ENCODE assay signal across 14 cellular contexts in genomic region chr1:92972413-92973129, GRCh38. TPM values are rescaled to one million over a fixed set of nuclear protein-coding genes. Genes with fewer than 3 reads are reported as not detected.
DNase-seq lines count a peak whose midpoint lies in the region; ATAC-seq and TF ChIP-seq lines count a peak whose summit lies in the region.
"Had no signal": no experiment of that assay in that cellular context is flagged by ENCODE, and none has a peak within 500 bp of the region (broad histone marks: within the 10 kb centered on the region; RNA-seq: fewer than 3 reads in every experiment).

No MANE protein-coding gene starts in this region.

- H3K4me2 ChIP-seq in OCI-LY1 (ENCODE audit: low read length), result peak overlapping the region; percentile 57

- CTCF ChIA-PET in activated CD8-positive, alpha-beta memory T cell treated with anti-CD3 and anti-CD28 coated beads, Interleukin-2, amount 10 ng/mL, durations not matched to agents 7 days and 5 days (lab: Charles Lee), result interaction anchor here (5.3 to 23.6 kb wide), 2 partner anchors 13 to 17 kb away, joined by 39 to 483 read pairs; partner anchors contain the start of gene DIPK1A

- no peak for DNase-seq in activated CD8-positive, alpha-beta memory T cell treated with anti-CD3 and anti-CD28 coated beads, Interleukin-2, amount 10 ng/mL, durations not matched to agents 7 days and 5 days
- no peak for DNase-seq in activated CD8-positive, alpha-beta memory T cell treated with anti-CD3 and anti-CD28 coated beads, Interleukin-2, amount 50 U/mL, for 4 hours
- DNase-seq in activated naive CD8-positive, alpha-beta T cell treated with anti-CD3 and anti-CD28 coated beads, Interleukin-2, amount 50 U/mL, for 24 hours, result no peak
- no peak for DNase-seq in spleen
- no peak for DNase-seq in stimulated activated naive CD8-positive, alpha-beta T cell treated with anti-CD3 and anti-CD28 coated beads, Interleukin-15, amount 100 ng/mL, for 72 hours
- DNase-seq: NCI-H146; NCI-H510A treated with DMSO at 0.1 percent for 48 hours; sigmoid colon; stimulated activated naive CD4-positive, alpha-beta T cell treated with Interleukin-2 at 50 U/mL for 16 hours had no signal

- H3K4me1 ChIP-seq in OCI-LY1 (ENCODE audit: insufficient read depth, low read length, severe bottlenecking) (peaks cover 90% of the 10 kb centered on the region), spleen (peaks cover 21 to 84% (median 64%) of the 10 kb centered on the region in 6 donors)
- H3K4me1 ChIP-seq: sigmoid colon had no signal

- no peak overlapping the region for H3K4me3 Mint-ChIP-seq in activated CD8-positive, alpha-beta memory T cell treated with anti-CD3 and anti-CD28 coated beads, Interleukin-2, amount 10 ng/mL, durations not matched to agents 7 days and 5 days
- no peak overlapping the region for H3K4me3 Mint-ChIP-seq in activated naive CD8-positive, alpha-beta T cell treated with anti-CD3 and anti-CD28 coated beads, Interleukin-2, amount 50 U/mL, for 24 hours
- H3K4me3 Mint-ChIP-seq in stimulated activated naive CD8-positive, alpha-beta T cell treated with anti-CD3 and anti-CD28 coated beads, Interleukin-15, amount 100 ng/mL, for 72 hours, result peak overlapping the region in 1 of 2 donors; percentile 62
- H3K4me3 Mint-ChIP-seq: activated naive CD4-positive, alpha-beta T cell treated with anti-CD3 and anti-CD28 coated beads, Interleukin-2, amount 50 U/mL, for 24 hours had no signal

- no peak for ATAC-seq in activated CD8-positive, alpha-beta memory T cell treated with anti-CD3 and anti-CD28 coated beads, Interleukin-2, amount 10 ng/mL, durations not matched to agents 7 days and 5 days
- no peak for ATAC-seq in activated naive CD8-positive, alpha-beta T cell treated with anti-CD3 and anti-CD28 coated beads, Interleukin-2, amount 50 U/mL, for 24 hours
- ATAC-seq in GM21526 (IDR thresholded peaks at IDR 0.05; ENCODE audit: low FRiP score, unreplicated experiment) (no peak), HG03439 (IDR thresholded peaks at IDR 0.05; ENCODE audit: unreplicated experiment) (no peak)
- no peak for ATAC-seq in stimulated activated naive CD8-positive, alpha-beta T cell treated with anti-CD3 and anti-CD28 coated beads, Interleukin-15, amount 100 ng/mL, for 72 hours

- H3F3A ChIP-seq in OCI-LY1 (ENCODE audit: insufficient read depth, low read length), result peaks cover 40% of the 10 kb centered on the region

- no peaks in the 10 kb centered on the region for H3K79me2 ChIP-seq in OCI-LY1 (ENCODE audit: insufficient read depth, low read length)

- 36 to 93% (median 56%) methylated on average over 1 of the region's 1 CpG for WGBS in spleen, 5 donors

- peaks cover 3% of the 10 kb centered on the region for H3K36me3 Mint-ChIP-seq in activated CD8-positive, alpha-beta memory T cell treated with anti-CD3 and anti-CD28 coated beads, Interleukin-2, amount 10 ng/mL, durations not matched to agents 7 days and 5 days
- H3K36me3 Mint-ChIP-seq in activated naive CD8-positive, alpha-beta T cell treated with anti-CD3 and anti-CD28 coated beads, Interleukin-2, amount 50 U/mL, for 24 hours (ENCODE audit: low read depth), result no peaks in the 10 kb centered on the region
- H3K36me3 Mint-ChIP-seq: activated naive CD4-positive, alpha-beta T cell treated with anti-CD3 and anti-CD28 coated beads, Interleukin-2, amount 50 U/mL, for 24 hours had no signal

- no peaks in the 10 kb centered on the region for H3K27me3 ChIP-seq in OCI-LY1 (ENCODE audit: insufficient read depth, low read length)
- no peaks in the 10 kb centered on the region for H3K27me3 ChIP-seq in spleen (replicated peaks in 1 of 7)
- H3K27me3 ChIP-seq: cardiac muscle cell, sigmoid colon had no signal

- H3K9ac ChIP-seq in OCI-LY1 (ENCODE audit: low read length), result peak overlapping the region; percentile 33; the same call in 1 of the 2 replicates

- H3K9me3 Mint-ChIP-seq in activated CD8-positive, alpha-beta memory T cell treated with anti-CD3 and anti-CD28 coated beads, Interleukin-2, amount 10 ng/mL, durations not matched to agents 7 days and 5 days (ENCODE audit: low read depth), result no peaks in the 10 kb centered on the region
- H3K9me3 Mint-ChIP-seq in activated naive CD8-positive, alpha-beta T cell treated with anti-CD3 and anti-CD28 coated beads, Interleukin-2, amount 50 U/mL, for 24 hours, result no peaks in the 10 kb centered on the region
- H3K9me3 Mint-ChIP-seq in stimulated activated naive CD8-positive, alpha-beta T cell treated with anti-CD3 and anti-CD28 coated beads, Interleukin-15, amount 100 ng/mL, for 72 hours, result no peaks in the 10 kb centered on the region
- H3K9me3 Mint-ChIP-seq: activated naive CD4-positive, alpha-beta T cell treated with anti-CD3 and anti-CD28 coated beads, Interleukin-2, amount 50 U/mL, for 24 hours had no signal

- H3K27me3 Mint-ChIP-seq in activated CD8-positive, alpha-beta memory T cell treated with anti-CD3 and anti-CD28 coated beads, Interleukin-2, amount 10 ng/mL, durations not matched to agents 7 days and 5 days, result no peaks in the 10 kb centered on the region
- H3K27me3 Mint-ChIP-seq in activated naive CD8-positive, alpha-beta T cell treated with anti-CD3 and anti-CD28 coated beads, Interleukin-2, amount 50 U/mL, for 24 hours, result no peaks in the 10 kb centered on the region
- no peaks in the 10 kb centered on the region for H3K27me3 Mint-ChIP-seq in stimulated activated naive CD8-positive, alpha-beta T cell treated with anti-CD3 and anti-CD28 coated beads, Interleukin-15, amount 100 ng/mL, for 72 hours
- H3K27me3 Mint-ChIP-seq: activated naive CD4-positive, alpha-beta T cell treated with anti-CD3 and anti-CD28 coated beads, Interleukin-2, amount 50 U/mL, for 24 hours had no signal

- H3K4me3 ChIP-seq in OCI-LY1 (ENCODE audit: low read depth, low read length, poor library complexity, severe bottlenecking) (peak overlapping the region; percentile 37), spleen (no peak overlapping the region)
- H3K4me3 ChIP-seq: cardiac muscle cell, sigmoid colon had no signal

- TF ChIP-seq CTCF in OCI-LY1 (IDR thresholded peaks at IDR 0.05; ENCODE audit: low read length) (no peak), spleen (IDR thresholded peaks at IDR 0.05 in 8 of 11, conservative IDR thresholded peaks at IDR 0.05 in 3 of 11) (no peak)

- no peak overlapping the region for H2AFZ ChIP-seq in OCI-LY1 (ENCODE audit: low read length)

- H3K9me2 ChIP-seq in OCI-LY1 (ENCODE audit: low read depth, low read length), result no peaks in the 10 kb centered on the region

- peak overlapping the region; percentile 71 for H3K27ac Mint-ChIP-seq in activated CD8-positive, alpha-beta memory T cell treated with anti-CD3 and anti-CD28 coated beads, Interleukin-2, amount 10 ng/mL, durations not matched to agents 7 days and 5 days
- peak overlapping the region; percentile 89 for H3K27ac Mint-ChIP-seq in activated naive CD8-positive, alpha-beta T cell treated with anti-CD3 and anti-CD28 coated beads, Interleukin-2, amount 50 U/mL, for 24 hours
- peak overlapping the region in 1 of 2 donors; percentile 1 for H3K27ac Mint-ChIP-seq in stimulated activated naive CD8-positive, alpha-beta T cell treated with anti-CD3 and anti-CD28 coated beads, Interleukin-15, amount 100 ng/mL, for 72 hours

- no peak for TF ChIP-seq POLR2A in spleen (IDR thresholded peaks at IDR 0.05)

- H3K27ac ChIP-seq in OCI-LY1 (ENCODE audit: low read depth, low read length, poor library complexity, severe bottlenecking), result peak overlapping the region; percentile 99
- peak overlapping the region in 5 of 8 donors; percentile 35 to 90 (median 81) for H3K27ac ChIP-seq in spleen
- H3K27ac ChIP-seq: cardiac muscle cell, sigmoid colon had no signal

- H3K4me1 Mint-ChIP-seq in activated CD8-positive, alpha-beta memory T cell treated with anti-CD3 and anti-CD28 coated beads, Interleukin-2, amount 10 ng/mL, durations not matched to agents 7 days and 5 days, result peaks cover 54% of the 10 kb centered on the region
- H3K4me1 Mint-ChIP-seq in activated naive CD8-positive, alpha-beta T cell treated with anti-CD3 and anti-CD28 coated beads, Interleukin-2, amount 50 U/mL, for 24 hours, result peaks cover 83% of the 10 kb centered on the region
- H3K4me1 Mint-ChIP-seq in stimulated activated naive CD8-positive, alpha-beta T cell treated with anti-CD3 and anti-CD28 coated beads, Interleukin-15, amount 100 ng/mL, for 72 hours, result peaks cover 85% of the 10 kb centered on the region

- H3K36me3 ChIP-seq in OCI-LY1 (ENCODE audit: insufficient read depth, low read length), result no peaks in the 10 kb centered on the region
- H3K36me3 ChIP-seq in spleen, result no peaks in the 10 kb centered on the region
- H3K36me3 ChIP-seq: cardiac muscle cell, sigmoid colon had no signal

- H4K20me1 ChIP-seq in OCI-LY1 (ENCODE audit: insufficient read depth, low read length), result no peaks in the 10 kb centered on the region

- intact Hi-C loops in spleen (cut with DNase I; ENCODE audit: low total_unique reads), result no loop called here

- H3K9me3 ChIP-seq in OCI-LY1 (ENCODE audit: low read length) (no peaks in the 10 kb centered on the region), spleen (no peaks in the 10 kb centered on the region)
- H3K9me3 ChIP-seq: sigmoid colon had no signal

RNA-seq across cellular contexts. Expression of gene DIPK1A, which starts 11.3 kb away (rescaled TPM):
- 10 to 100 TPM in 1 of 2 experiments, 1 to 10 TPM in 1; 8.6 to 14.3 TPM for total RNA-seq in activated CD8-positive, alpha-beta memory T cell treated with anti-CD3 and anti-CD28 coated beads, Interleukin-2, amount 10 ng/mL, durations not matched to agents 7 days and 5 days
- 10 to 100 TPM in 3 of 7 donors, 1 to 10 TPM in 4; 9.3 to 15.7 (median 10.0) TPM for total RNA-seq in spleen
- polyA plus RNA-seq in spleen, result 1 to 10 TPM; 5.4 to 7.6 (median 6.9) TPM
